ENCODE assay signal across 9 cellular contexts in the genomic region with DNA sequence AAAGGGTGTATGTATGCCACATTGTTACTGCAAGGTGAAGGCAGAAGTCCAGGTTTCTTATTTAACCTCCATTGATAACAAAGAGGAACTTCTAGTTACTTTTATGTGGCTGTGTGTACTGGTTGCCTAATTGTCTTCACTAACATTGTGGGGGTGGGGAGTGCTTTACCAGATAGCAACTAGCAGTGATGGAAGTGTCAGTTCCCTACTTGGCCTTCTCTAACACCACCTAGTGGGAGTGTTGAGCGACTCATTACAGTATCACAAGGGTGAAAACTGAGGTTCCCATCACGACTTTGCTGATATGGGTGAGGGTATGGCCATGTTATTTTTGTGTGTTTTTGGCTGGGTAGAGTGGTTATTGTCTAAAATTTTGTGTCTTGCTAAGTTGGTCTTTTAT.
DNase-seq lines count a peak whose midpoint lies in the region; ATAC-seq and TF ChIP-seq lines count a peak whose summit lies in the region.
"Had no signal": no experiment of that assay in that cellular context is flagged by ENCODE, and none has a peak within 500 bp of the region (broad histone marks: within the 10 kb centered on the region; RNA-seq: fewer than 3 reads in every experiment).

No MANE protein-coding gene starts in this region.

- no peak for TF ChIP-seq POLR2A in Peyer's patch (IDR thresholded peaks at IDR 0.05)

- no peak overlapping the region for H3K4me3 Mint-ChIP-seq in chondrocyte (ENCODE audit: unreplicated experiment)

- peaks cover 1% of the 10 kb centered on the region for H3K36me3 Mint-ChIP-seq in chondrocyte (ENCODE audit: low read depth)

- H3K27me3 ChIP-seq in Peyer's patch (no peaks in the 10 kb centered on the region), osteoblast (ENCODE audit: insufficient read depth, low read length) (no peaks in the 10 kb centered on the region)
- H3K27me3 ChIP-seq: adrenal gland had no signal

- H3K79me2 ChIP-seq in osteoblast (ENCODE audit: insufficient read depth, low read length): no peaks in the 10 kb centered on the region

- H3K4me1 ChIP-seq in Peyer's patch: no peaks in the 10 kb centered on the region
- H3K4me1 ChIP-seq in osteoblast (ENCODE audit: insufficient read depth, low read length): no peaks in the 10 kb centered on the region
- H3K4me1 ChIP-seq: adrenal gland had no signal

- H3K36me3 ChIP-seq in Peyer's patch (no peaks in the 10 kb centered on the region), osteoblast (ENCODE audit: insufficient read depth, low read length) (no peaks in the 10 kb centered on the region)
- H3K36me3 ChIP-seq: adrenal gland had no signal

- H3K27ac ChIP-seq in Peyer's patch: no peak overlapping the region
- no peak overlapping the region for H3K27ac ChIP-seq in osteoblast (ENCODE audit: low read depth, low read length)
- H3K27ac ChIP-seq: adrenal gland had no signal

- no peak overlapping the region for H2AFZ ChIP-seq in osteoblast (ENCODE audit: low read length)

- no peaks in the 10 kb centered on the region for H3K9me3 ChIP-seq in Peyer's patch
- H3K9me3 ChIP-seq in osteoblast (ENCODE audit: low read depth, low read length): peaks cover 2% of the 10 kb centered on the region
- H3K9me3 ChIP-seq: adrenal gland had no signal

- H4K20me1 ChIP-seq in osteoblast (ENCODE audit: insufficient read depth, low read length): no peaks in the 10 kb centered on the region

- no peak overlapping the region for H3K4me2 ChIP-seq in osteoblast (ENCODE audit: insufficient read depth, low read length)

- peak in 4 of 6 experiments; percentile 10 to 55 (median 46) for TF ChIP-seq CTCF in Peyer's patch (IDR thresholded peaks at IDR 0.05)
- no peak for TF ChIP-seq CTCF in osteoblast (IDR thresholded peaks at IDR 0.05; ENCODE audit: extremely low read depth, low read depth, low read length)
- TF ChIP-seq CTCF in chondrocyte (IDR thresholded peaks at IDR 0.05): no peak

- no peaks in the 10 kb centered on the region for H3K4me1 Mint-ChIP-seq in chondrocyte (ENCODE audit: low read depth)

- ATAC-seq in GM19328 (IDR thresholded peaks at IDR 0.05; ENCODE audit: unreplicated experiment): peak; percentile 96
- peak; percentile 68 for ATAC-seq in HG03196 (IDR thresholded peaks at IDR 0.05; ENCODE audit: unreplicated experiment)

- peaks cover 4% of the 10 kb centered on the region for H3K27me3 Mint-ChIP-seq in chondrocyte (ENCODE audit: low read depth)

- no peak overlapping the region for H3K27ac Mint-ChIP-seq in chondrocyte (ENCODE audit: unreplicated experiment)

- peak; percentile 81 to 85 for DNase-seq in AML-193 (lab: John Stamatoyannopoulos, UW)
- no peak for DNase-seq in Peyer's patch
- DNase-seq in iris pigment epithelial cell (ENCODE audit: low read depth): peak; percentile 75
- DNase-seq in stimulated activated naive CD4-positive, alpha-beta T cell treated with Interleukin-2 at 50 U/mL for 16 hours (lab: John Stamatoyannopoulos, UW): no peak
- DNase-seq in osteoblast (ENCODE audit: insufficient read length, low spot score, missing footprints): no peak
- no peak for DNase-seq in chondrocyte (ENCODE audit: low spot score)

- H3K9me3 Mint-ChIP-seq in chondrocyte (ENCODE audit: low read depth): peaks cover 3% of the 10 kb centered on the region

- H3K4me3 ChIP-seq in Peyer's patch (no peak overlapping the region), osteoblast (ENCODE audit: insufficient read depth, low read length) (no peak overlapping the region)
- H3K4me3 ChIP-seq: adrenal gland had no signal

Comparison
In these comparisons a context has a peak if more than half of its experiments do, and no peak if none do; other contexts are left out.
1. DNase-seq: peak in AML-193 (2 of 2) and iris pigment epithelial cell (single experiment); none in Peyer's patch (0 of 3), stimulated activated naive CD4-positive, alpha-beta T cell treated with Interleukin-2 at 50 U/mL for 16 hours (single experiment), osteoblast (single experiment) and chondrocyte (single experiment).
2. CTCF ChIP-seq: peak in Peyer's patch (4 of 6); none in osteoblast (single experiment) and chondrocyte (single experiment).